Comparison of ENCODE assay signal across 8 cellular contexts in genomic region chr3:149657796-149658443, GRCh38. TPM values are rescaled to one million over a fixed set of nuclear protein-coding genes. Genes with fewer than 3 reads are reported as not detected.
DNase-seq lines count a peak whose midpoint lies in the region; ATAC-seq and TF ChIP-seq lines count a peak whose summit lies in the region.

WWTR1 (minus strand) TSS chr3:149658025; CDS start chr3:149657306, 719 bp downstream.

- peaks cover 0 to 5% of the 10 kb centered on the region in 2 donors for H3K4me1 ChIP-seq in aorta (ENCODE audit: control insufficient read depth in 1 of 2, insufficient read depth in 2 of 2, low read length in 2 of 2)

- WGBS in aorta, 2 donors, result 0 to 1% methylated on average over 45 to 46 of the region's 46 CpGs

- peaks cover 79% of the 10 kb centered on the region for H3K27me3 Mint-ChIP-seq in activated naive CD8-positive, alpha-beta T cell treated with anti-CD3 and anti-CD28 coated beads for 36 hours
- no peaks in the 10 kb centered on the region for H3K27me3 Mint-ChIP-seq in neural crest cell (ENCODE audit: low read depth)

- ATAC-seq in GM18861 (IDR thresholded peaks at IDR 0.05; ENCODE audit: unreplicated experiment) (peak; percentile 41), HG02981 (IDR thresholded peaks at IDR 0.05; ENCODE audit: unreplicated experiment) (peak; percentile 43), aorta (ENCODE audit: low FRiP score) (peak; percentile 91)

- H3K36me3 ChIP-seq in aorta (ENCODE audit: control insufficient read depth in 1 of 2, insufficient read depth in 2 of 2, low read length in 1 of 2), result no peaks in the 10 kb centered on the region

- peaks cover 7% of the 10 kb centered on the region for H3K4me1 Mint-ChIP-seq in activated naive CD8-positive, alpha-beta T cell treated with anti-CD3 and anti-CD28 coated beads for 36 hours
- H3K4me1 Mint-ChIP-seq in neural crest cell, result peaks cover 67% of the 10 kb centered on the region

- no peaks in the 10 kb centered on the region for H3K9me3 Mint-ChIP-seq in activated naive CD8-positive, alpha-beta T cell treated with anti-CD3 and anti-CD28 coated beads for 36 hours
- H3K9me3 Mint-ChIP-seq in neural crest cell, result no peaks in the 10 kb centered on the region

- no peak for TF ChIP-seq CTCF in AG09319 (IDR thresholded peaks at IDR 0.05; ENCODE audit: low read depth, low read length)
- TF ChIP-seq CTCF in neural crest cell (conservative IDR thresholded peaks at IDR 0.05), result no peak

- intact Hi-C loops in aorta (cut with DNase I), result loop anchor here (2.0 to 5.0 kb wide), 6 partner anchors 36 to 151 kb away; no protein-coding TSS in a partner anchor

- peak within 1 kb of the TSS; percentile 84 for H3K4me3 Mint-ChIP-seq in activated naive CD8-positive, alpha-beta T cell treated with anti-CD3 and anti-CD28 coated beads for 36 hours
- H3K4me3 Mint-ChIP-seq in neural crest cell, result peak within 1 kb of the TSS; percentile 100

- H3K36me3 Mint-ChIP-seq in activated naive CD8-positive, alpha-beta T cell treated with anti-CD3 and anti-CD28 coated beads for 36 hours, result peaks cover 2% of the 10 kb centered on the region
- peaks cover 10% of the 10 kb centered on the region for H3K36me3 Mint-ChIP-seq in neural crest cell (ENCODE audit: low read depth)

- H3K27ac ChIP-seq in aorta (ENCODE audit: low read depth in 1 of 2, low read length in 2 of 2), result peak within 1 kb of the TSS; percentile 99

- peak within 1 kb of the TSS; percentile 88 for H3K4me3 ChIP-seq in aorta (ENCODE audit: low read length in 2 of 2)

- DNase-seq in AG09319 (ENCODE audit: extremely low read depth, low read depth) (peak; percentile 92), NCI-H748 treated with DMSO at 0.1 percent for 48 hours (lab: John Stamatoyannopoulos, UW) (peak; percentile 45), globus pallidus (ENCODE audit: low spot score) (peak; percentile 82), neural crest cell (ENCODE audit: low read depth, low spot score) (peak; percentile 76), aorta (peak; percentile 95 to 96)
- DNase-seq in activated naive CD8-positive, alpha-beta T cell treated with anti-CD3 and anti-CD28 coated beads for 36 hours, result peak; percentile 33

- H3K9me3 ChIP-seq in aorta (ENCODE audit: control insufficient read depth, low read length), result no peaks in the 10 kb centered on the region

- H3K27ac Mint-ChIP-seq in activated naive CD8-positive, alpha-beta T cell treated with anti-CD3 and anti-CD28 coated beads for 36 hours, result peak within 1 kb of the TSS; percentile 54
- H3K27ac Mint-ChIP-seq in neural crest cell (ENCODE audit: unreplicated experiment), result peak within 1 kb of the TSS; percentile 99

- H3K27me3 ChIP-seq in aorta (ENCODE audit: control insufficient read depth in 1 of 2, insufficient read depth in 2 of 2, low read length in 1 of 2), result no peaks in the 10 kb centered on the region

RNA-seq across cellular contexts. Expression of gene WWTR1, which starts in this region (rescaled TPM):
- total RNA-seq in activated naive CD8-positive, alpha-beta T cell treated with anti-CD3 and anti-CD28 coated beads for 36 hours, result under 1 TPM; 0.16 to 0.33 TPM
- total RNA-seq in neural crest cell (34.5 and 35.6 TPM in 2 replicates), aorta (100 to 1,000 TPM; 148 to 225 TPM)
- 100 to 1,000 TPM in 1 of 2 donors, 10 to 100 TPM in 1; 93.5 to 115 TPM for polyA plus RNA-seq in aorta

Comparison
In these comparisons a context has a peak if more than half of its experiments do, and no peak if none do; other contexts are left out.
1. Peak in every context shown above with its lines: DNase-seq, ATAC-seq, H3K4me3 ChIP-seq and H3K27ac ChIP-seq.
2. RNA of gene WWTR1 (total RNA-seq): 148 to 225 TPM in aorta and 34.5 to 35.6 TPM in neural crest cell; 0.16 to 0.33 TPM in activated naive CD8-positive, alpha-beta T cell treated with anti-CD3 and anti-CD28 coated beads for 36 hours; every median in the first group is over 10 times any median in the second.
3. Peak in DNase-seq in activated naive CD8-positive, alpha-beta T cell treated with anti-CD3 and anti-CD28 coated beads for 36 hours; RNA of the gene not detected or under 1 TPM.
4. DNase-seq: peak in every context shown above with its lines; median percentile 96 in aorta; 92 in AG09319; 82 in globus pallidus; 76 in neural crest cell; 45 in NCI-H748 treated with DMSO at 0.1 percent for 48 hours; 33 in activated naive CD8-positive, alpha-beta T cell treated with anti-CD3 and anti-CD28 coated beads for 36 hours.
5. ATAC-seq: peak in every context shown above with its lines; median percentile 91 in aorta; 43 in HG02981; 41 in GM18861.